2 cellular contexts compared by ENCODE assay signal in genomic region chr12:49740277-49740676, GRCh38.
TF ChIP-seq lines count a peak whose summit lies in the region.
"Not testable (repeated sequence)": the region's sequence is repeated elsewhere in the genome, so short reads cannot be mapped to it uniquely, and the experiment has no call there.

No MANE protein-coding gene starts in this region.

TF ChIP-seq in K562, 482 proteins besides CTCF, POLR2A, EP300 and RAD21:
- TF ChIP-seq ZBTB33 (CRISPR knock-in tag; IDR thresholded peaks at IDR 0.05) (peak; percentile 29; the same call in 1 of the 2 replicates), MLLT1 (IDR thresholded peaks at IDR 0.05) (peak in 1 of 2 experiments; percentile 81; a peak in 2 of 4 replicates)

TF ChIP-seq in HepG2, 621 proteins besides CTCF, POLR2A, EP300 and RAD21:
- TF ChIP-seq ZBTB33 (CRISPR knock-in tag; IDR thresholded peaks at IDR 0.05) (0 out of 2 replicates have a peak, but pooled peaks have one; percentile 11), ONECUT2 (CRISPR knock-in tag; IDR thresholded peaks at IDR 0.05) (0 out of 2 replicates have a peak, but pooled peaks have one; percentile 29), ZBTB38 (CRISPR knock-in tag; IDR thresholded peaks at IDR 0.05) (peak; percentile 65; the same call in 1 of the 2 replicates), NR2F6 (IDR thresholded peaks at IDR 0.05) (0 out of 2 replicates have a peak, but pooled peaks have one; percentile 18)
- not testable (repeated sequence) for TF ChIP-seq NR2F6 (CRISPR knock-in tag; IDR thresholded peaks at IDR 0.05)
TF ChIP-seq in HepG2: peak in this region for 4; not testable (repeated sequence) for 617.
